In genomic region chr7:102208826-102209225, GRCh38 we compare ENCODE assay signal across 23 cellular contexts.
DNase-seq lines count a peak whose midpoint lies in the region; ATAC-seq, FAIRE-seq and TF ChIP-seq lines count a peak whose summit lies in the region.
"Had no signal": no experiment of that assay in that cellular context is flagged by ENCODE, and none has a peak within 500 bp of the region (broad histone marks: within the 10 kb centered on the region; RNA-seq: fewer than 3 reads in every experiment).

No MANE protein-coding gene starts in this region.

- intact Hi-C loops in kidney (cut with DNase I) (no loop called here), upper lobe of right lung (cut with DNase I) (no loop called here)

- no peak for FAIRE-seq in kidney (lab: Jason Lieb, UNC)
- FAIRE-seq: G401.6 had no signal

- H3K27ac ChIP-seq in kidney (ENCODE audit: low read depth in 2 of 2, low read length in 2 of 2) (no peak overlapping the region), upper lobe of right lung (no peak overlapping the region)
- H3K27ac ChIP-seq: 22Rv1, adrenal gland, sigmoid colon, upper lobe of left lung had no signal

- DNase-seq in DMS 273 (lab: John Stamatoyannopoulos, UW; ENCODE audit: unreplicated experiment): peak; percentile 26
- no peak for DNase-seq in DMS 273 treated with DMSO at 0.1 percent for 48 hours (lab: John Stamatoyannopoulos, UW)
- DNase-seq in SW480 (ENCODE audit: low spot score): peak; percentile 66
- peak; percentile 81 for DNase-seq in kidney
- peak; percentile 13 for DNase-seq in renal cortical epithelial cell (ENCODE audit: low read depth)
- no peak for DNase-seq in MG63
- DNase-seq in upper lobe of right lung: no peak
- DNase-seq in NK-92 (lab: John Stamatoyannopoulos, UW; ENCODE audit: unreplicated experiment): no peak
- DNase-seq: activated effector memory CD4-positive, alpha-beta T cell treated with anti-CD3 and anti-CD28 coated beads, Interleukin-2, amount 50 U/mL, for 16 hours; COR-L47; erythroblast; foreskin melanocyte; left ventricle myocardium superior; NCI-H1930; NCI-H510A; SHP77; sigmoid colon; stimulated activated naive CD4-positive, alpha-beta T cell treated with Interleukin-2 at 50 U/mL for 16 hours; T-cell; upper lobe of left lung had no signal

- H3K4me1 ChIP-seq in kidney (ENCODE audit: control insufficient read depth in 1 of 2, insufficient read depth in 1 of 2, low read depth in 1 of 2, low read length in 2 of 2): peaks cover 0 to 3% of the 10 kb centered on the region in 2 donors
- no peaks in the 10 kb centered on the region for H3K4me1 ChIP-seq in upper lobe of right lung
- H3K4me1 ChIP-seq: adrenal gland, sigmoid colon, upper lobe of left lung had no signal

- H3K27me3 ChIP-seq in MG63: no peaks in the 10 kb centered on the region
- H3K27me3 ChIP-seq in upper lobe of right lung: no peaks in the 10 kb centered on the region
- H3K27me3 ChIP-seq: adrenal gland, sigmoid colon, upper lobe of left lung had no signal

- H3K9me3 ChIP-seq in kidney (ENCODE audit: control insufficient read depth in 1 of 2, low read length in 2 of 2): no peaks in the 10 kb centered on the region
- no peaks in the 10 kb centered on the region for H3K9me3 ChIP-seq in MG63
- no peaks in the 10 kb centered on the region for H3K9me3 ChIP-seq in upper lobe of right lung
- H3K9me3 ChIP-seq: adrenal gland, sigmoid colon, upper lobe of left lung had no signal

- no peak for ATAC-seq in upper lobe of right lung
- ATAC-seq: left ventricle myocardium superior, T-cell had no signal

- TF ChIP-seq CTCF in kidney (IDR thresholded peaks at IDR 0.05; ENCODE audit: borderline replicate concordance, extremely low read depth, insufficient read depth) (no peak), upper lobe of right lung (IDR thresholded peaks at IDR 0.05) (no peak)

- no peak overlapping the region for H3K4me3 ChIP-seq in kidney (ENCODE audit: low read length in 2 of 2)
- H3K4me3 ChIP-seq in MG63: no peak overlapping the region
- no peak overlapping the region for H3K4me3 ChIP-seq in upper lobe of right lung
- H3K4me3 ChIP-seq: adrenal gland, sigmoid colon, upper lobe of left lung had no signal

- H3K36me3 ChIP-seq in kidney (ENCODE audit: control insufficient read depth in 1 of 2, insufficient read depth in 2 of 2, low read length in 2 of 2) (peaks cover 12 to 35% of the 10 kb centered on the region in 2 donors), MG63 (no peaks in the 10 kb centered on the region), upper lobe of right lung (peaks cover 70% of the 10 kb centered on the region)

- no peak overlapping the region for H3K9ac ChIP-seq in kidney (ENCODE audit: low read length in 2 of 2)

Comparison
In these comparisons a context has a peak if more than half of its experiments do, and no peak if none do; other contexts are left out.
1. DNase-seq: peak in DMS 273 (single experiment), SW480 (single experiment), kidney (single experiment) and renal cortical epithelial cell (single experiment); none in DMS 273 treated with DMSO at 0.1 percent for 48 hours (single experiment), MG63 (single experiment), upper lobe of right lung (single experiment) and NK-92 (single experiment).